In the genomic region with DNA sequence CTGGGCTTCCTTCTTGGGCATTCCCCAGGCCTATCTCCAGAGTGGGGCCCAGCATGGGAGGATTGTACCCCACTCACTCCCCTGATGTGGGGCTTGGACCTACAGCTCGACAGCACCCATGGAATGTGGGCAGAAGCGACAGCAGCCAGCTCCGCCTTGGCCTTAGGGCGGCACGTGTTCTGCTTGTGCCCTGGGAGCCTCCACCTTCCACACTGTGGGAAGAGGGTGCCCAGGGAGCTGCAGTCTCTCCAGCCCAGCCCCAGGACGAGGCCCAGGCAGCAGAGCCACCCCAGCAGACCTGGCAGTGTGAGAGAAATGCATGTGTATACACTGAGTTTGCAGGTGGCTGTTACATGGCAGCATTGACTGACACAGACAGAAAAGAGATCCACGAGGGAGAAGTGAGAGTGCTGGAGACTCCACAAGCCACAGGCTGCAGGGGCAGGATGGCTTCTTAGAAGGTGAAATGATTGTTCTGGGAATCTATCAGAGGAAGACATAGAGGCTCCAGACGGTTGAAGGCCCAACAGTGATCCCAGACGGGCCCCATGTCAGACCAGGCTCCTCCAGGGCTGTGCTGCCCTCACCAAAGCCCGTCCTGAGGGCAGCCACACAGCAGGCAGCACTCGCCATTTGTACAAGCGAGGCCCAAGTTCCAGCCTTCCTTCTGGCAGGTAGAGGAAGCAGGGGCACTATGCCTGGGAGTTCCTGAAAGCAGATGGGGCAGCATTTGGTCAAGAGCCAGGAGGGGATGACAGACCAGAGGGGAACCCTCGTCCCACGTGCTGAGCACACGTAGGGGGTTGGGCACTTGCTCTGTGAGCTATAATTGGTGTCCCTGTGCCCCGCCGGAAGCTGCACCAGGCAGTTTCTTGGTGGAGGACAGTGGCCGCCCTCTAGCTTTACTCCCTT, we compare ENCODE assay signal across 14 cellular contexts. TPM values are rescaled to one million over a fixed set of nuclear protein-coding genes. Genes with fewer than 3 reads are reported as not detected.
DNase-seq lines count a peak whose midpoint lies in the region; ATAC-seq and TF ChIP-seq lines count a peak whose summit lies in the region.
"Had no signal": no experiment of that assay in that cellular context is flagged by ENCODE, and none has a peak within 500 bp of the region (broad histone marks: within the 10 kb centered on the region; RNA-seq: fewer than 3 reads in every experiment).

No MANE protein-coding gene starts in this region.

- H3K9me3 ChIP-seq in RWPE2 (ENCODE audit: severe bottlenecking) = no peaks in the 10 kb centered on the region
- H3K9me3 ChIP-seq in spleen = no peaks in the 10 kb centered on the region
- H3K9me3 ChIP-seq: ascending aorta had no signal

- H3K27ac ChIP-seq in RWPE2 (ENCODE audit: poor library complexity, severe bottlenecking) (no peak overlapping the region), spleen (no peak overlapping the region)
- H3K27ac ChIP-seq: ascending aorta had no signal

- intact Hi-C loops in spleen (cut with DNase I; ENCODE audit: low total_unique reads) = no loop called here

- no peaks in the 10 kb centered on the region for H3K9me3 Mint-ChIP-seq in activated T-cell treated with anti-CD3 and anti-CD28 coated beads, Interleukin-2, amount 50 U/mL, for 24 hours
- H3K9me3 Mint-ChIP-seq in activated T-cell treated with anti-CD3 and anti-CD28 coated beads, Interleukin-2, amount 50 U/mL, for 72 hours = no peaks in the 10 kb centered on the region
- no peaks in the 10 kb centered on the region for H3K9me3 Mint-ChIP-seq in effector memory CD8-positive, alpha-beta T cell

- H3K36me3 Mint-ChIP-seq in activated T-cell treated with anti-CD3 and anti-CD28 coated beads, Interleukin-2, amount 50 U/mL, for 24 hours (ENCODE audit: low read depth) = peaks cover 58% of the 10 kb centered on the region
- peaks cover 0 to 1% of the 10 kb centered on the region in 2 donors for H3K36me3 Mint-ChIP-seq in activated T-cell treated with anti-CD3 and anti-CD28 coated beads, Interleukin-2, amount 50 U/mL, for 72 hours (ENCODE audit: insufficient read depth in 2 of 2)
- H3K36me3 Mint-ChIP-seq in effector memory CD8-positive, alpha-beta T cell (ENCODE audit: insufficient read depth) = peaks cover 14% of the 10 kb centered on the region

- no peak for TF ChIP-seq POLR2A in spleen (IDR thresholded peaks at IDR 0.05)

- no peak for TF ChIP-seq CTCF in RWPE2 (IDR thresholded peaks at IDR 0.05; ENCODE audit: poor library complexity, severe bottlenecking)
- no peak for TF ChIP-seq CTCF in spleen (IDR thresholded peaks at IDR 0.05 in 8 of 11, conservative IDR thresholded peaks at IDR 0.05 in 3 of 11)

- no peaks in the 10 kb centered on the region for H3K27me3 Mint-ChIP-seq in activated T-cell treated with anti-CD3 and anti-CD28 coated beads, Interleukin-2, amount 50 U/mL, for 24 hours
- H3K27me3 Mint-ChIP-seq in activated T-cell treated with anti-CD3 and anti-CD28 coated beads, Interleukin-2, amount 50 U/mL, for 72 hours (ENCODE audit: low read depth) = no peaks in the 10 kb centered on the region
- H3K27me3 Mint-ChIP-seq in effector memory CD8-positive, alpha-beta T cell = no peaks in the 10 kb centered on the region

- DNase-seq in activated T-cell treated with anti-CD3 and anti-CD28 coated beads, Interleukin-2, amount 50 U/mL, for 24 hours = no peak
- no peak for DNase-seq in activated T-cell treated with anti-CD3 and anti-CD28 coated beads, Interleukin-2, amount 50 U/mL, for 72 hours
- DNase-seq in RWPE2 (ENCODE audit: low spot score) (no peak), spleen (peak; percentile 34), DMS79 treated with DMSO at 0.1 percent for 48 hours (lab: John Stamatoyannopoulos, UW) (no peak)
- no peak for DNase-seq in effector memory CD8-positive, alpha-beta T cell
- DNase-seq: activated CD4-positive, CD25-positive, alpha-beta regulatory T cell; dermis blood vessel endothelial cell; stimulated activated CD4-positive, alpha-beta T cell treated with anti-CD3 and anti-CD28 coated beads, Interleukin-12 subunit alpha, Interleukin-12 subunit beta, amount 100 ng/mL, for 4 hours; T-helper 1 cell had no signal

- no peak overlapping the region for H3K4me3 Mint-ChIP-seq in activated T-cell treated with anti-CD3 and anti-CD28 coated beads, Interleukin-2, amount 50 U/mL, for 24 hours
- H3K4me3 Mint-ChIP-seq in activated T-cell treated with anti-CD3 and anti-CD28 coated beads, Interleukin-2, amount 50 U/mL, for 72 hours = no peak overlapping the region
- H3K4me3 Mint-ChIP-seq in effector memory CD8-positive, alpha-beta T cell = no peak overlapping the region

- H3K4me1 ChIP-seq in RWPE2 (ENCODE audit: insufficient read depth, poor library complexity, severe bottlenecking) (no peaks in the 10 kb centered on the region), spleen (peaks cover 0 to 6% (median 0%) of the 10 kb centered on the region in 6 donors)
- H3K4me1 ChIP-seq: ascending aorta had no signal

- 76 to 87% (median 83%) methylated on average over 14 to 18 of the region's 18 CpGs for WGBS in spleen, 5 donors

- H3K27me3 ChIP-seq in RWPE2 (ENCODE audit: insufficient read depth, poor library complexity, severe bottlenecking) (no peaks in the 10 kb centered on the region), spleen (replicated peaks in 1 of 7) (no peaks in the 10 kb centered on the region)
- H3K27me3 ChIP-seq: ascending aorta had no signal

- H3K27ac Mint-ChIP-seq in activated T-cell treated with anti-CD3 and anti-CD28 coated beads, Interleukin-2, amount 50 U/mL, for 24 hours = peak overlapping the region; percentile 47
- H3K27ac Mint-ChIP-seq in activated T-cell treated with anti-CD3 and anti-CD28 coated beads, Interleukin-2, amount 50 U/mL, for 72 hours = no peak overlapping the region
- peak overlapping the region; percentile 44 to 56 for H3K27ac Mint-ChIP-seq in effector memory CD8-positive, alpha-beta T cell

- no peaks in the 10 kb centered on the region for H3K4me1 Mint-ChIP-seq in activated T-cell treated with anti-CD3 and anti-CD28 coated beads, Interleukin-2, amount 50 U/mL, for 24 hours (ENCODE audit: low read depth)
- no peaks in the 10 kb centered on the region for H3K4me1 Mint-ChIP-seq in activated T-cell treated with anti-CD3 and anti-CD28 coated beads, Interleukin-2, amount 50 U/mL, for 72 hours (ENCODE audit: low read depth)
- peaks cover 2 to 5% of the 10 kb centered on the region in 2 donors for H3K4me1 Mint-ChIP-seq in effector memory CD8-positive, alpha-beta T cell (ENCODE audit: low read depth in 2 of 2)

- H3K4me3 ChIP-seq in RWPE2 (ENCODE audit: severe bottlenecking) (no peak overlapping the region), spleen (no peak overlapping the region)
- H3K4me3 ChIP-seq: ascending aorta had no signal

- H3K36me3 ChIP-seq in RWPE2 (ENCODE audit: low read depth) (peaks cover 2% of the 10 kb centered on the region), spleen (peaks cover 1 to 70% (median 26%) of the 10 kb centered on the region in 6 donors)

- ATAC-seq in activated T-cell treated with anti-CD3 and anti-CD28 coated beads, Interleukin-2, amount 50 U/mL, for 72 hours (replicated peaks in 1 of 2) = no peak
- ATAC-seq in RWPE2 (ENCODE audit: low read depth) (peak; percentile 5; the same call in 1 of the 3 replicates), HG03095 (IDR thresholded peaks at IDR 0.05; ENCODE audit: unreplicated experiment) (no peak), HG03108 (IDR thresholded peaks at IDR 0.05; ENCODE audit: unreplicated experiment) (no peak)
- ATAC-seq in effector memory CD8-positive, alpha-beta T cell (replicated peaks) = no peak
- ATAC-seq: HCT116 had no signal

RNA-seq across cellular contexts. Expression of a gene that starts 2.8 kb away (rescaled TPM):
- 10 to 100 TPM; 19.4 to 21.3 TPM for total RNA-seq in activated T-cell treated with anti-CD3 and anti-CD28 coated beads, Interleukin-2, amount 50 U/mL, for 72 hours
- 10 to 100 TPM; 23.9 to 51.9 (median 26.7) TPM for total RNA-seq in spleen
- polyA plus RNA-seq in spleen = 10 to 100 TPM in 1 of 3 donors, 1 to 10 TPM in 2; 6.1 to 16.9 (median 8.2) TPM

RNA-seq across cellular contexts. Expression of a gene that starts 40.3 kb away (rescaled TPM):
- 10 to 100 TPM; 12.6 to 15.7 TPM for total RNA-seq in activated T-cell treated with anti-CD3 and anti-CD28 coated beads, Interleukin-2, amount 50 U/mL, for 72 hours
- 1 to 10 TPM; 5.9 to 8.8 (median 7.3) TPM for total RNA-seq in spleen
- polyA plus RNA-seq in spleen = 1 to 10 TPM; 1.8 to 4.0 (median 2.4) TPM
